In genomic region chr19:15433519-15434069, GRCh38 we compare ENCODE assay signal across 8 cellular contexts. TPM values are rescaled to one million over a fixed set of nuclear protein-coding genes. Genes with fewer than 3 reads are reported as not detected.
A peak's percentile ranks its signal among the peaks of the same experiment; 100 is the strongest.
DNase-seq lines count a peak whose midpoint lies in the region; ATAC-seq and TF ChIP-seq lines count a peak whose summit lies in the region.

No MANE protein-coding gene starts in this region.

- H3K9me3 Mint-ChIP-seq in chondrocyte (ENCODE audit: low read depth) = no peaks in the 10 kb centered on the region
- no peaks in the 10 kb centered on the region for H3K9me3 Mint-ChIP-seq in natural killer cell

- H3K4me1 Mint-ChIP-seq in chondrocyte (ENCODE audit: low read depth) = peaks cover 28% of the 10 kb centered on the region
- peaks cover 24 to 30% of the 10 kb centered on the region in 2 donors for H3K4me1 Mint-ChIP-seq in natural killer cell

- H3K27ac ChIP-seq in KMS-11 = no peak overlapping the region

- H3K36me3 Mint-ChIP-seq in chondrocyte (ENCODE audit: low read depth) (peaks cover 4% of the 10 kb centered on the region), natural killer cell (no peaks in the 10 kb centered on the region)

- H3K27me3 Mint-ChIP-seq in chondrocyte (ENCODE audit: low read depth) (no peaks in the 10 kb centered on the region), natural killer cell (ENCODE audit: low read depth in 2 of 2) (no peaks in the 10 kb centered on the region)

- TF ChIP-seq CTCF in AG10803 (conservative IDR thresholded peaks at IDR 0.05; ENCODE audit: low read length) = no peak
- no peak for TF ChIP-seq CTCF in KMS-11 (conservative IDR thresholded peaks at IDR 0.05; ENCODE audit: low read depth, low read length)
- no peak for TF ChIP-seq CTCF in chondrocyte (IDR thresholded peaks at IDR 0.05)
- TF ChIP-seq CTCF in natural killer cell (IDR thresholded peaks at IDR 0.05) = no peak

- intact Hi-C loops in natural killer cell (cut with micrococcal nuclease) = no loop called here

- H3K4me1 ChIP-seq in KMS-11 (ENCODE audit: low read depth, poor library complexity, severe bottlenecking) = peaks cover 13% of the 10 kb centered on the region

- H3K9ac ChIP-seq in KMS-11 = no peak overlapping the region

- DNase-seq in AG10803 (ENCODE audit: low read depth) (no peak), chondrocyte (ENCODE audit: low spot score) (no peak), natural killer cell (no peak), kidney glomerular epithelial cell (lab: John Stamatoyannopoulos, UW) (no peak), hepatic stellate cell (ENCODE audit: low spot score) (no peak), Ammon's horn (ENCODE audit: low spot score) (no peak), NCI-H510A treated with DMSO at 0.1 percent for 48 hours (lab: John Stamatoyannopoulos, UW) (no peak)

- no peak for ATAC-seq in natural killer cell

- H2AFZ ChIP-seq in KMS-11 (ENCODE audit: low read depth) = peak overlapping the region; percentile 94

- H4K20me1 ChIP-seq in KMS-11 (ENCODE audit: insufficient read depth) = no peaks in the 10 kb centered on the region

- H3K4me2 ChIP-seq in KMS-11 = peak overlapping the region; percentile 67

- H3K4me3 Mint-ChIP-seq in chondrocyte (ENCODE audit: unreplicated experiment) (peak overlapping the region; percentile 92), natural killer cell (peak overlapping the region; percentile 94)

- H3K4me3 ChIP-seq in AG10803 (ENCODE audit: low read length) (peak overlapping the region; percentile 70), KMS-11 (IDR thresholded peaks at IDR 0.05; ENCODE audit: insufficient read depth, low read depth, low read length) (no peak overlapping the region)

- no peaks in the 10 kb centered on the region for H3K27me3 ChIP-seq in KMS-11 (ENCODE audit: insufficient read depth, low read depth)

- no peaks in the 10 kb centered on the region for H3K36me3 ChIP-seq in KMS-11 (ENCODE audit: insufficient read depth)

- H3K27ac Mint-ChIP-seq in chondrocyte (ENCODE audit: unreplicated experiment) = peak overlapping the region; percentile 96
- peak overlapping the region; percentile 84 to 91 for H3K27ac Mint-ChIP-seq in natural killer cell

- peaks cover 36% of the 10 kb centered on the region for H3K79me2 ChIP-seq in KMS-11 (ENCODE audit: insufficient read depth, low read depth)

RNA-seq across cellular contexts. Expression of gene AKAP8L, which starts 14.8 kb away (rescaled TPM):
- total RNA-seq in chondrocyte = 69.5 to 103 TPM (median 76.0 TPM) in 3 replicates
- total RNA-seq in natural killer cell = 100 to 1,000 TPM; 144 to 174 (median 173) TPM

RNA-seq across cellular contexts. Expression of gene WIZ, which starts 16.2 kb away (rescaled TPM):
- total RNA-seq in chondrocyte (50.6 to 54.0 TPM (median 52.4 TPM) in 3 replicates), natural killer cell (10 to 100 TPM; 24.3 to 29.3 (median 24.4) TPM)

RNA-seq across cellular contexts. Expression of gene RASAL3, which starts 30.8 kb away (rescaled TPM):
- total RNA-seq in chondrocyte (0.05 TPM in 1 of 3 replicates, not detected in the others), natural killer cell (100 to 1,000 TPM; 217 to 283 (median 224) TPM)

RNA-seq across cellular contexts. Expression of gene PGLYRP2, which starts 45.7 kb away (rescaled TPM):
- total RNA-seq in chondrocyte = not detected in 3 replicates
- total RNA-seq in natural killer cell = under 1 TPM in 2 of 3 donors, not detected in 1; 0.21 to 0.28 TPM

RNA-seq across cellular contexts. Expression of gene AKAP8, which starts 54.0 kb away (rescaled TPM):
- total RNA-seq in chondrocyte (21.3 to 23.5 TPM (median 23.0 TPM) in 3 replicates), natural killer cell (10 to 100 TPM; 65.3 to 87.6 (median 76.9) TPM)

Comparison
In these comparisons a context has a peak if more than half of its experiments do, and no peak if none do; other contexts are left out.
1. RNA of gene RASAL3, which starts 30.8 kb away (total RNA-seq): 217 to 283 TPM in natural killer cell; 0.05 TPM in chondrocyte; every median in the first group is over 100 times any median in the second.